20 cellular contexts compared by ENCODE assay signal in the genomic region with DNA sequence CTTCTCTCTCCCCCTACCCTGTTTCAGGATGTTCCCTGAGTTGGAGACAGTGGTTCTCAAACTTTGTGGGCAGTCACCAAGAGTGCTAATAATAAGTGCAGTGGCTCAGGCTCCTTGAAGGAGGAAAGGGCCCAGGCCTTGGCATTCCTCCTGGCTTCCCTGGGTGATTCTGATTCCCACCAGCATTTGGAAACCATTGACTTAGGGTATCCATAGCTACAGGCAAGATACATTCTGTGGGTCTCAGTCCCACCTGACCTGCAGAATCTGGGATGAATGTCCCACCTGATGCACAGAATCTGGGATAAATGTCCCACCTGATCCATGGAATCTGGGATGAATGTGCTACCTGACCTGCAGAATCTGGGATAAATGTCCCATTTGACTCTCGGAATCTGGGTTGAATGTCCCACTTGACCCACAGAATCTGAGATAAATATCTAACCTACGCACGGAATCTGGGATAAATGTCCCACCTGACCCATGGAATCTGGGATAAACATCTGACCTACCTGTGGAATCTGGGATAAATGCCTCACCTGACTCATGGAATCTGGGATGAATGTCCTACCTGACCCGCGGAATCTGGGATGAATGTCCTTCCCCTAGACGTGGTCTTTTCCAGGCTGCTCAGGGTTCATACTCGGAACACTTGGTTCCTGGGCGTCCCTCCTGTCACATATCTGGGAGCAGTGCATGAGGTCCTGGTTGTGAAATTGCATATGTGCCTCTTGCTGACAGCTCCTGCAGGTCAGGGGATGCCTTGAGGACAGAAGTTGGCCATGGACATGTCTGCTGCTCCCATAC.
"Had no signal": no experiment of that assay in that cellular context is flagged by ENCODE, and none has a peak within 500 bp of the region (broad histone marks: within the 10 kb centered on the region; RNA-seq: fewer than 3 reads in every experiment).

No MANE protein-coding gene starts in this region.

- H3K36me3 ChIP-seq: neural progenitor cell, pancreas, prostate gland, uterus had no signal

- H2AFZ ChIP-seq: neural progenitor cell had no signal

- H3K36me3 Mint-ChIP-seq: immature natural killer cell; naive thymus-derived CD8-positive, alpha-beta T cell; neural progenitor cell; type B pancreatic cell had no signal

- H3K4me2 ChIP-seq: neural progenitor cell had no signal

- H3K4me1 Mint-ChIP-seq: immature natural killer cell; naive thymus-derived CD8-positive, alpha-beta T cell; neural progenitor cell had no signal

- ATAC-seq: foreskin keratinocyte; left colon; naive thymus-derived CD8-positive, alpha-beta T cell; pancreas; sciatic nerve had no signal

- H3K27ac ChIP-seq: foreskin keratinocyte, neural progenitor cell, pancreas, prostate gland, skin epidermis, uterus had no signal

- DNase-seq: cerebellar nuclear complex; dermis blood vessel endothelial cell; erythroblast; foreskin keratinocyte; immature natural killer cell; kidney; left colon; mammary epithelial cell; naive thymus-derived CD8-positive, alpha-beta T cell; nucleus accumbens; pancreas; stimulated activated CD4-positive, alpha-beta T cell treated with anti-CD3 and anti-CD28 coated beads, Interleukin-2, amount 100 ng/mL, for 24 hours; stimulated activated CD4-positive, alpha-beta T cell treated with anti-CD3 and anti-CD28 coated beads, Interleukin-4, amount 100 ng/mL, for 4 hours; stimulated activated naive CD4-positive, alpha-beta T cell treated with Interleukin-2 at 50 U/mL for 16 hours; uterus had no signal

- H3K27me3 ChIP-seq: neural progenitor cell, pancreas, uterus had no signal

- H3K9me3 Mint-ChIP-seq: immature natural killer cell; naive thymus-derived CD8-positive, alpha-beta T cell; neural progenitor cell; type B pancreatic cell had no signal

- H3K27ac Mint-ChIP-seq: immature natural killer cell; naive thymus-derived CD8-positive, alpha-beta T cell; neural progenitor cell; type B pancreatic cell had no signal

- H3K9me3 ChIP-seq: pancreas, prostate gland, uterus had no signal

- H3K4me1 ChIP-seq: foreskin keratinocyte, neural progenitor cell, pancreas, prostate gland, uterus had no signal

- H3K4me3 ChIP-seq: neural progenitor cell, pancreas, prostate gland, skin epidermis, uterus had no signal

- H3K4me3 Mint-ChIP-seq: immature natural killer cell; naive thymus-derived CD8-positive, alpha-beta T cell; neural progenitor cell; type B pancreatic cell had no signal
